Comparison of ENCODE assay signal across 10 cellular contexts in genomic region chr12:110555509-110556406, GRCh38. TPM values are rescaled to one million over a fixed set of nuclear protein-coding genes. Genes with fewer than 3 reads are reported as not detected.
DNase-seq lines count a peak whose midpoint lies in the region; ATAC-seq, FAIRE-seq and TF ChIP-seq lines count a peak whose summit lies in the region.
"Had no signal": no experiment of that assay in that cellular context is flagged by ENCODE, and none has a peak within 500 bp of the region (broad histone marks: within the 10 kb centered on the region; RNA-seq: fewer than 3 reads in every experiment).

No MANE protein-coding gene starts in this region.

- H4K20me1 ChIP-seq in HCT116 (ENCODE audit: insufficient read depth) (peaks cover 5% of the 10 kb centered on the region; the same call in 1 of the 2 replicates), astrocyte (ENCODE audit: insufficient read depth, low read length) (peaks cover 39% of the 10 kb centered on the region)

- H3K27ac ChIP-seq in ACC112 (ENCODE audit: low read depth, low read length) (peak overlapping the region; percentile 49), HCT116 (ENCODE audit: low read depth, low read length) (no peak overlapping the region), astrocyte (ENCODE audit: low read depth, low read length) (peak overlapping the region; percentile 25), colonic mucosa (no peak overlapping the region)
- H3K27ac ChIP-seq: ascending aorta had no signal

- H3K9ac ChIP-seq in HCT116 (ENCODE audit: low read length), result no peak overlapping the region
- H3K9ac ChIP-seq in astrocyte (ENCODE audit: low read length), result no peak overlapping the region
- no peak overlapping the region for H3K9ac ChIP-seq in colonic mucosa (ENCODE audit: low read depth in 2 of 2, low read length in 2 of 2)

- peak overlapping the region; percentile 48 for H3K4me3 Mint-ChIP-seq in astrocyte (ENCODE audit: unreplicated experiment)

- H3K4me3 ChIP-seq in ACC112 (ENCODE audit: low read depth, low read length), result peak overlapping the region; percentile 58
- H3K4me3 ChIP-seq in HCT116 (replicated peaks in 1 of 2; ENCODE audit: low read depth in 1 of 2, low read length in 2 of 2), result no peak overlapping the region
- H3K4me3 ChIP-seq in astrocyte (ENCODE audit: insufficient read depth, low read depth, low read length), result no peak overlapping the region
- no peak overlapping the region for H3K4me3 ChIP-seq in colonic mucosa
- H3K4me3 ChIP-seq: ascending aorta had no signal

- no peak for DNase-seq in HCT116 (ENCODE audit: low read depth, low spot score)
- DNase-seq in astrocyte (ENCODE audit: low read depth), result peak; percentile 82
- peak; percentile 47 for DNase-seq in kidney tubule cell (ENCODE audit: low spot score)
- DNase-seq in NK-92 (lab: John Stamatoyannopoulos, UW; ENCODE audit: unreplicated experiment), result no peak
- DNase-seq in globus pallidus (ENCODE audit: low spot score), result no peak
- DNase-seq in colonic mucosa, result no peak

- ATAC-seq in HCT116 (no peak), HG02870 (IDR thresholded peaks at IDR 0.05; ENCODE audit: unreplicated experiment) (no peak)

- CTCF ChIA-PET in HCT116 (lab: Charles Lee), result interaction anchor here (1.6 kb wide), 1 partner anchor 44 kb away, joined by 6 read pairs; no protein-coding TSS in a partner anchor

- H3K9me3 ChIP-seq in HCT116 (ENCODE audit: control insufficient read depth in 1 of 2, insufficient read depth in 1 of 2, low read depth in 1 of 2, low read length in 2 of 2) (no peaks in the 10 kb centered on the region), astrocyte (ENCODE audit: insufficient read depth, low read depth, low read length) (no peaks in the 10 kb centered on the region), colonic mucosa (no peaks in the 10 kb centered on the region)
- H3K9me3 ChIP-seq: ascending aorta had no signal

- TF ChIP-seq POLR2A in HCT116 (IDR thresholded peaks at IDR 0.05; ENCODE audit: borderline replicate concordance, extremely low read depth, insufficient read depth, insufficient read length), result no peak

- TF ChIP-seq RAD21 in HCT116 (IDR thresholded peaks at IDR 0.05; ENCODE audit: low read depth), result no peak

- no peaks in the 10 kb centered on the region for H3K27me3 Mint-ChIP-seq in astrocyte (ENCODE audit: low read depth, unreplicated experiment)

- no peak for FAIRE-seq in astrocyte (lab: Jason Lieb, UNC)
- FAIRE-seq: islet of Langerhans had no signal

- H3K79me2 ChIP-seq in ACC112 (ENCODE audit: control insufficient read depth, insufficient read depth, low read length, unreplicated experiment) (peaks cover 64% of the 10 kb centered on the region), HCT116 (ENCODE audit: insufficient read depth, low read length) (peaks cover 92% of the 10 kb centered on the region), astrocyte (ENCODE audit: insufficient read depth, low read length) (peaks cover 75% of the 10 kb centered on the region)

- H3K4me1 Mint-ChIP-seq in astrocyte (ENCODE audit: low read depth, unreplicated experiment), result peaks cover 26% of the 10 kb centered on the region

- no peaks in the 10 kb centered on the region for H3K36me3 ChIP-seq in ACC112 (ENCODE audit: insufficient read depth, low read length)
- peaks cover 0 to 9% of the 10 kb centered on the region in 2 experiments; a peak in 2 of 4 replicates for H3K36me3 ChIP-seq in HCT116 (ENCODE audit: control insufficient read depth in 1 of 2, insufficient read depth in 2 of 2, low read length in 2 of 2)
- peaks cover 1% of the 10 kb centered on the region for H3K36me3 ChIP-seq in astrocyte (ENCODE audit: insufficient read depth, low read length)
- H3K36me3 ChIP-seq in colonic mucosa, result no peaks in the 10 kb centered on the region

- RAD21 ChIA-PET in HCT116 (lab: Charles Lee; ENCODE audit: low non-redundant PET in 1 of 2, low total read pairs in 2 of 2, uncharacterized antibody in 2 of 2, unreplicated experiment in 2 of 2), result no interaction called here

- TF ChIP-seq CTCF in HCT116 (IDR thresholded peaks at IDR 0.05 in 2 of 3, conservative IDR thresholded peaks at IDR 0.05 in 1 of 3; ENCODE audit: borderline replicate concordance in 1 of 3, insufficient read depth in 1 of 3, low read depth in 2 of 3, low read length in 2 of 3) (no peak), astrocyte (IDR thresholded peaks at IDR 0.05; ENCODE audit: insufficient read depth, low read depth, low read length) (no peak), colonic mucosa (IDR thresholded peaks at IDR 0.05) (no peak)

- no peak overlapping the region for H3K4me2 ChIP-seq in HCT116 (ENCODE audit: low read length)
- peak overlapping the region; percentile 65 for H3K4me2 ChIP-seq in astrocyte (ENCODE audit: low read length)

- H3K9me3 Mint-ChIP-seq in astrocyte (ENCODE audit: unreplicated experiment), result no peaks in the 10 kb centered on the region

- peak overlapping the region; percentile 30 for H3K27ac Mint-ChIP-seq in astrocyte (ENCODE audit: unreplicated experiment)

- H3K36me3 Mint-ChIP-seq in astrocyte (ENCODE audit: low read depth, unreplicated experiment), result peaks cover 3% of the 10 kb centered on the region

- H3K4me1 ChIP-seq in ACC112 (ENCODE audit: control insufficient read depth, insufficient read depth, low read length, unreplicated experiment) (peaks cover 22% of the 10 kb centered on the region), HCT116 (ENCODE audit: control insufficient read depth in 1 of 2, insufficient read depth in 2 of 2, low read length in 2 of 2) (peaks cover 0 to 6% of the 10 kb centered on the region in 2 experiments; a peak in 1 of 4 replicates), astrocyte (ENCODE audit: insufficient read depth, low read length) (peaks cover 16% of the 10 kb centered on the region), colonic mucosa (peaks cover 4% of the 10 kb centered on the region)
- H3K4me1 ChIP-seq: ascending aorta had no signal

- H3K9me2 ChIP-seq in HCT116 (ENCODE audit: insufficient read depth), result no peaks in the 10 kb centered on the region

- intact Hi-C loops in HCT116 (cut with micrococcal nuclease) (no loop called here), colonic mucosa (cut with DNase I) (no loop called here)

- no peak overlapping the region for H2AFZ ChIP-seq in ACC112 (ENCODE audit: low read length, unreplicated experiment)
- H2AFZ ChIP-seq in HCT116 (ENCODE audit: low read depth, low read length, poor library complexity, severe bottlenecking), result no peak overlapping the region
- no peak overlapping the region for H2AFZ ChIP-seq in astrocyte (ENCODE audit: low read depth, low read length)

- POLR2A ChIA-PET in HCT116 (lab: Charles Lee), result no interaction called here

- BruUV-seq in HCT116 (replicated peaks; lab: Mats Ljungman, UMichigan), result no TSS peak

- H3K27me3 ChIP-seq in ACC112 (ENCODE audit: insufficient read depth, low read length), result no peaks in the 10 kb centered on the region
- H3K27me3 ChIP-seq in HCT116 (ENCODE audit: insufficient read depth, low read length), result no peaks in the 10 kb centered on the region
- H3K27me3 ChIP-seq in astrocyte (ENCODE audit: insufficient read depth, low read length), result no peaks in the 10 kb centered on the region
- no peaks in the 10 kb centered on the region for H3K27me3 ChIP-seq in colonic mucosa
- H3K27me3 ChIP-seq: ascending aorta had no signal

TF ChIP-seq in HCT116, 20 proteins besides CTCF, POLR2A, EP300 and RAD21 (continues in another document):
- no peak for TF ChIP-seq MAX (IDR thresholded peaks at IDR 0.05)
- TF ChIP-seq EZH2 (IDR thresholded peaks at IDR 0.05), result no peak
- TF ChIP-seq FOSL1 (IDR thresholded peaks at IDR 0.05; ENCODE audit: low read depth), result no peak
- no peak for TF ChIP-seq YY1 (IDR thresholded peaks at IDR 0.05; ENCODE audit: extremely low read depth, insufficient replicate concordance, low read depth, low read length)
- no peak for TF ChIP-seq ELF1 (IDR thresholded peaks at IDR 0.05; ENCODE audit: borderline replicate concordance, low read depth)
- TF ChIP-seq EGR1 (IDR thresholded peaks at IDR 0.05; ENCODE audit: low read depth), result no peak
- TF ChIP-seq REST (IDR thresholded peaks at IDR 0.05; ENCODE audit: low read depth), result no peak

RNA-seq across cellular contexts. Expression of gene PPTC7, which starts 27.4 kb away (rescaled TPM):
- total RNA-seq in HCT116 (2021; ENCODE audit: unreplicated experiment) (25.2 TPM), astrocyte (14.9 and 16.6 TPM in 2 replicates), colonic mucosa (10 to 100 TPM; 25.7 to 34.9 TPM)
- 15.0 and 15.4 TPM in 2 replicates for polyA plus RNA-seq in HCT116 (2012)

RNA-seq across cellular contexts. Expression of gene RAD9B, which starts 53.6 kb away (rescaled TPM):
- 0.17 TPM for total RNA-seq in HCT116 (2021; ENCODE audit: unreplicated experiment)
- polyA plus RNA-seq in HCT116 (2012), result 0.16 and 0.26 TPM in 2 replicates
- 0.53 and 0.66 TPM in 2 replicates for total RNA-seq in astrocyte
- under 1 TPM; 0.19 to 0.69 TPM for total RNA-seq in colonic mucosa
- total RNA-seq: ascending aorta had no signal

RNA-seq across cellular contexts. Expression of gene VPS29, which starts 53.8 kb away (rescaled TPM):
- total RNA-seq in HCT116 (2021; ENCODE audit: unreplicated experiment), result 95.7 TPM
- polyA plus RNA-seq in HCT116 (2012), result 53.9 and 76.0 TPM in 2 replicates
- 78.1 and 80.7 TPM in 2 replicates for total RNA-seq in astrocyte
- total RNA-seq in colonic mucosa, result 100 to 1,000 TPM; 120 to 130 TPM

RNA-seq across cellular contexts. Expression of gene TCTN1, which starts 58.2 kb away (rescaled TPM):
- total RNA-seq in HCT116 (2021; ENCODE audit: unreplicated experiment) (27.0 TPM), astrocyte (22.6 and 32.0 TPM in 2 replicates), colonic mucosa (10 to 100 TPM in 1 of 2 donors, 1 to 10 TPM in 1; 9.2 to 10.2 TPM)
- 15.6 and 20.4 TPM in 2 replicates for polyA plus RNA-seq in HCT116 (2012)

Comparison
In these comparisons a context has a peak if more than half of its experiments do, and no peak if none do; other contexts are left out.
1. H3K27ac ChIP-seq: peak in ACC112 (single experiment) and astrocyte (single experiment); none in HCT116 (single experiment) and colonic mucosa (single experiment).
2. DNase-seq: peak in astrocyte (single experiment) and kidney tubule cell (single experiment); none in HCT116 (single experiment), NK-92 (single experiment), globus pallidus (single experiment) and colonic mucosa (single experiment).